21 cellular contexts compared by ENCODE assay signal in the genomic region with DNA sequence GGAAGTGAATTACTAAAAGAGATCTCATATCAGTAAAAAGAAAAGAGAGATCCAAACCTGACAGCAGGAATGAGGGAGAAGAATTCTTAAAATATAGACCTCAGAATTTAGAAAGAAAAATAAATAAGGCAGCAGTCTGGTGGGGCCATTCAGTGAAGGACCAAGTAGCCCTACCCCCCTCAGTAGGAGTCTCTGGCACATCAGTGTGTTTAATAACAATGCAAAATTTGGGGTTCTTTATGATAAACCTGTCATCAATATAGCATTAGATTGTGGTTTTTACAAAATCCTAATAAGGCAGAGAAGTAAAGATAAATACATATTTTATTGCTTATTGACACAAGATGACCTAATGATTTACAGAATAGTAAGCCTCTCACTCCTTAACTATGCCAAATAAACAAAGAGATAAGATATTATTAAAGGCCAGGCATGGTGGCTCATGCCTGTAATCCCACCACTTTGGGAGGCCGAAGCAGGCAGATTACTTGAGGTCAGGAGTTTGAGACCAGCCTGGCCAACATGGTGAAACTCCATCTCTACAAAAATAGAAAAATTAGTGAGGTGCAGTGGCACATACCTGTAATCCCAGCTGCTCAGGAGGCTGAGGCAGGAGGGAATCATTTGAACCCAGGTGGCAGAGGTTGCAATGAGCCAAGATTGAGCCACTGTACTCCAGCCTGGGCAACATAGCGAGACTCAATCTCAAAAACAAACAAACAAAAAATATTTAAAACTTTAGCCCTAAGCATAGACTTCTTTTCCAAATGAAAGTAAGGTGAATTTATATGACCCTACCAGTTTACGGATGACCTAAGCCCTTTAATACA.
"Had no signal": no experiment of that assay in that cellular context is flagged by ENCODE, and none has a peak within 500 bp of the region (broad histone marks: within the 10 kb centered on the region; RNA-seq: fewer than 3 reads in every experiment).

No MANE protein-coding gene starts in this region.

- H3K9me3 ChIP-seq: esophagus squamous epithelium, lower lobe of right lung, ovary, right lobe of liver, thyroid gland had no signal

- ATAC-seq: effector memory CD8-positive, alpha-beta T cell; left ventricle myocardium superior; lower lobe of right lung; natural killer cell; right lobe of liver; stimulated activated naive CD8-positive, alpha-beta T cell treated with anti-CD3 and anti-CD28 coated beads, Interleukin-15, amount 100 ng/mL, for 72 hours had no signal

- H3K27ac ChIP-seq: esophagus squamous epithelium, lower lobe of right lung, ovary, right lobe of liver, thyroid gland had no signal

- H3K27me3 ChIP-seq: esophagus squamous epithelium, ovary, right lobe of liver, thyroid gland had no signal

- H3K36me3 ChIP-seq: esophagus squamous epithelium, lower lobe of right lung, ovary, right lobe of liver, thyroid gland had no signal

- FAIRE-seq: endometrium, frontal cortex, keratinocyte had no signal

- H3K4me1 ChIP-seq: esophagus squamous epithelium, lower lobe of right lung, right lobe of liver, thyroid gland had no signal

- H3K4me2 ChIP-seq: smooth muscle cell had no signal

- H3K4me3 ChIP-seq: esophagus squamous epithelium, lower lobe of right lung, ovary, right lobe of liver, smooth muscle cell, thyroid gland had no signal

- DNase-seq: cortex of kidney; effector memory CD8-positive, alpha-beta T cell; erythroblast; esophagus squamous epithelium; left ventricle myocardium superior; lower lobe of right lung; natural killer cell; occipital lobe; ovary; right lobe of liver; stimulated activated CD4-positive, alpha-beta T cell treated with anti-CD3 and anti-CD28 coated beads, Interleukin-12 subunit alpha, Interleukin-12 subunit beta, amount 100 ng/mL, for 4 hours; stimulated activated CD4-positive, alpha-beta T cell treated with anti-CD3 and anti-CD28 coated beads, Interleukin-1b, Interleukin-23, amount 100 ng/mL, for 48 hours; stimulated activated CD4-positive, alpha-beta T cell treated with anti-CD3 and anti-CD28 coated beads, Interleukin-4, amount 100 ng/mL, for 1 hour; stimulated activated CD8-positive, alpha-beta memory T cell treated with anti-CD3 and anti-CD28 coated beads, Interleukin-4, amount 100 ng/mL, for 48 hours; stimulated activated naive CD4-positive, alpha-beta T cell; stimulated activated naive CD8-positive, alpha-beta T cell treated with anti-CD3 and anti-CD28 coated beads, Interleukin-15, amount 100 ng/mL, for 72 hours; thyroid gland had no signal
